ENCODE assay signal across 24 cellular contexts in genomic region chr2:79980816-79981215, GRCh38.
DNase-seq lines count a peak whose midpoint lies in the region; ATAC-seq and TF ChIP-seq lines count a peak whose summit lies in the region.
"Had no signal": no experiment of that assay in that cellular context is flagged by ENCODE, and none has a peak within 500 bp of the region (broad histone marks: within the 10 kb centered on the region; RNA-seq: fewer than 3 reads in every experiment).

No MANE protein-coding gene starts in this region.

- no peak for TF ChIP-seq CTCF in thyroid gland (IDR thresholded peaks at IDR 0.05)

- no peak for ATAC-seq in HG02970 (IDR thresholded peaks at IDR 0.05; ENCODE audit: low FRiP score, unreplicated experiment)
- ATAC-seq: Right ventricle myocardium inferior had no signal

- no peaks in the 10 kb centered on the region for H3K36me3 ChIP-seq in HAP-1 (replicated peaks)
- no peaks in the 10 kb centered on the region for H3K36me3 ChIP-seq in thyroid gland
- H3K36me3 ChIP-seq: SJCRH30 had no signal

- intact Hi-C loops in thyroid gland (cut with DNase I) = no loop called here

- in situ Hi-C loops in HAP-1 (cut with MboI; ENCODE audit: low sequenced_read_pairs) = no loop called here

- no peak for TF ChIP-seq POLR2A in thyroid gland (IDR thresholded peaks at IDR 0.05)

- H3K4me3 ChIP-seq in HAP-1 = no peak overlapping the region
- H3K4me3 ChIP-seq in thyroid gland (replicated peaks in 1 of 3) = no peak overlapping the region
- H3K4me3 ChIP-seq: PC-9, SJCRH30 had no signal

- H3K9me3 ChIP-seq in HAP-1 (no peaks in the 10 kb centered on the region), thyroid gland (no peaks in the 10 kb centered on the region)
- H3K9me3 ChIP-seq: SJCRH30 had no signal

- 76 to 80% methylated on average over 5 of the region's 5 CpGs for WGBS in thyroid gland, 2 donors

- no peak overlapping the region for H3K27ac ChIP-seq in thyroid gland
- H3K27ac ChIP-seq: 22Rv1, PC-9, SJCRH30 had no signal

- DNase-seq in DMS79 treated with DMSO at 0.1 percent for 48 hours (lab: John Stamatoyannopoulos, UW) = peak; percentile 16
- DNase-seq in DMS79 (lab: John Stamatoyannopoulos, UW) = no peak
- DNase-seq in globus pallidus (ENCODE audit: low spot score) = peak; percentile 83
- DNase-seq in pons (ENCODE audit: low spot score) = peak; percentile 90
- no peak for DNase-seq in HAP-1 (ENCODE audit: low spot score in 2 of 2)
- no peak for DNase-seq in activated CD4-positive, alpha-beta T cell treated with anti-CD3 and anti-CD28 coated beads, Interleukin-2, amount 50 U/mL, for 4 hours
- DNase-seq in thyroid gland = no peak
- DNase-seq: DMS153, GOT3, HCEC 1CT, KBM-7, MV-4-11, NCI-H1105, NCI-H1436 treated with DMSO at 0.1 percent for 48 hours, NCI-H187 treated with DMSO at 0.1 percent for 48 hours, NCI-H2107, NCI-H446, NCI-H524 treated with DMSO at 0.1 percent for 48 hours, NCI-H774, PC-9, SJCRH30 had no signal

- H3K27me3 ChIP-seq in HAP-1 (ENCODE audit: low read depth) (no peaks in the 10 kb centered on the region), thyroid gland (no peaks in the 10 kb centered on the region)

- H3K4me1 ChIP-seq in HAP-1 (no peaks in the 10 kb centered on the region), thyroid gland (no peaks in the 10 kb centered on the region)
- H3K4me1 ChIP-seq: SJCRH30 had no signal

Comparison
In these comparisons a context has a peak if more than half of its experiments do, and no peak if none do; other contexts are left out.
1. DNase-seq: peak in DMS79 treated with DMSO at 0.1 percent for 48 hours (single experiment), globus pallidus (single experiment) and pons (single experiment); none in DMS79 (single experiment), HAP-1 (0 of 2), activated CD4-positive, alpha-beta T cell treated with anti-CD3 and anti-CD28 coated beads, Interleukin-2, amount 50 U/mL, for 4 hours (0 of 2) and thyroid gland (0 of 2).